Comparison of ENCODE assay signal across 20 cellular contexts in genomic region chr7:132403465-132404110, GRCh38.
DNase-seq lines count a peak whose midpoint lies in the region; ATAC-seq and TF ChIP-seq lines count a peak whose summit lies in the region.
"Had no signal": no experiment of that assay in that cellular context is flagged by ENCODE, and none has a peak within 500 bp of the region (broad histone marks: within the 10 kb centered on the region; RNA-seq: fewer than 3 reads in every experiment).

No MANE protein-coding gene starts in this region.

- H2BK120ac ChIP-seq in mesendoderm (ENCODE audit: low read depth, low read length), result no peak overlapping the region

- no peaks in the 10 kb centered on the region for H3K79me1 ChIP-seq in mesendoderm (ENCODE audit: low read length)

- H2AK5ac ChIP-seq in mesendoderm (ENCODE audit: low read length), result no peak overlapping the region

- H4K5ac ChIP-seq in mesendoderm (ENCODE audit: low read length), result no peak overlapping the region

- no peak overlapping the region for H3K56ac ChIP-seq in mesendoderm (ENCODE audit: low read length)

- H3K23ac ChIP-seq in mesendoderm (ENCODE audit: low read length), result no peak overlapping the region

- CTCF ChIA-PET in SK-N-SH (lab: Yijun Ruan, JAX), result interaction anchor here (0.8 to 3.5 kb wide), 6 partner anchors 10 to 483 kb away, joined by 3 to 22 read pairs (median 4); no protein-coding TSS in a partner anchor

- no peak for TF ChIP-seq RAD21 in SK-N-SH (IDR thresholded peaks at IDR 0.05; ENCODE audit: low read length)

- DNase-seq in heart right ventricle (no peak), Right ventricle myocardium superior (no peak), cerebellar cortex (ENCODE audit: low spot score) (peak; percentile 12), mesendoderm (peak; percentile 25), suprapubic skin (ENCODE audit: low spot score in 2 of 2) (no peak), SK-N-SH (no peak), GM03348 (ENCODE audit: low spot score) (no peak)
- DNase-seq: activated CD4-positive, alpha-beta T cell treated with anti-CD3 and anti-CD28 coated beads, Interleukin-2, amount 50 U/mL, for 1 hour; activated CD8-positive, alpha-beta memory T cell treated with anti-CD3 and anti-CD28 coated beads, Interleukin-2, amount 50 U/mL, for 48 hours; DMS53; glutamatergic neuron; H9; KBM-7; MM.1S; NCI-H526 treated with DMSO at 0.1 percent for 48 hours; stimulated activated naive CD8-positive, alpha-beta T cell treated with anti-CD3 and anti-CD28 coated beads, Interleukin-15, Interleukin-2, amounts not matched to agents 100 U/mL and 50 U/mL, for 24 hours; T1000; trophoblast cell had no signal

- H2BK15ac ChIP-seq in mesendoderm (replicated peaks; ENCODE audit: low read depth), result no peak overlapping the region

- H3K4me2 ChIP-seq in mesendoderm (ENCODE audit: low read length), result no peak overlapping the region
- H3K4me2 ChIP-seq in SK-N-SH, result no peak overlapping the region

- no peaks in the 10 kb centered on the region for H3K27me3 ChIP-seq in heart right ventricle
- H3K27me3 ChIP-seq in mesendoderm (ENCODE audit: insufficient read depth, low read length, poor library complexity), result no peaks in the 10 kb centered on the region
- H3K27me3 ChIP-seq in suprapubic skin, result peaks cover 3% of the 10 kb centered on the region
- H3K27me3 ChIP-seq in SK-N-SH (ENCODE audit: insufficient read depth), result no peaks in the 10 kb centered on the region; the same call in 1 of the 2 replicates

- no peak overlapping the region for H2AFZ ChIP-seq in SK-N-SH (ENCODE audit: low read depth)

- ATAC-seq in heart right ventricle (no peak), Right ventricle myocardium superior (ENCODE audit: poor library complexity) (no peak), GM18861 (IDR thresholded peaks at IDR 0.05; ENCODE audit: unreplicated experiment) (no peak)
- ATAC-seq: stimulated activated naive CD8-positive, alpha-beta T cell treated with anti-CD3 and anti-CD28 coated beads, Interleukin-15, Interleukin-2, amounts not matched to agents 100 U/mL and 50 U/mL, for 24 hours had no signal

- TF ChIP-seq EP300 in suprapubic skin (IDR thresholded peaks at IDR 0.05) (no peak), SK-N-SH (IDR thresholded peaks at IDR 0.05; ENCODE audit: borderline replicate concordance in 1 of 2, low read depth in 1 of 2, low read length in 1 of 2) (no peak)

- WGBS in heart right ventricle, 2 donors, result 50 to 59% methylated on average over 11 of the region's 11 CpGs
- no CpG with 5 or more reads among the region's 11 CpGs for WGBS in mesendoderm (ENCODE audit: extremely low coverage, insufficient coverage, low lambda C conversion rate)
- WGBS in suprapubic skin, result 41% methylated on average over 11 of the region's 11 CpGs
- WGBS in SK-N-SH (ENCODE audit: low lambda C conversion rate), result 69% methylated on average over 11 of the region's 11 CpGs

- no peaks in the 10 kb centered on the region for H3K9me2 ChIP-seq in SK-N-SH

- TF ChIP-seq CTCF in heart right ventricle (IDR thresholded peaks at IDR 0.05) (no peak), suprapubic skin (IDR thresholded peaks at IDR 0.05) (no peak), SK-N-SH (IDR thresholded peaks at IDR 0.05) (no peak)

- TF ChIP-seq POLR2A in suprapubic skin (IDR thresholded peaks at IDR 0.05), result no peak

- H3K79me2 ChIP-seq in mesendoderm (ENCODE audit: control insufficient read depth, insufficient read depth, low read length), result no peaks in the 10 kb centered on the region
- H3K79me2 ChIP-seq in SK-N-SH (ENCODE audit: insufficient read depth), result no peaks in the 10 kb centered on the region

- POLR2A ChIA-PET in SK-N-SH (lab: Yijun Ruan, JAX), result no interaction called here

- peaks cover 8% of the 10 kb centered on the region for H3F3A ChIP-seq in SK-N-SH (replicated peaks; ENCODE audit: insufficient read depth)

- peaks cover 6 to 62% (median 31%) of the 10 kb centered on the region in 9 donors for H3K4me1 ChIP-seq in heart right ventricle
- H3K4me1 ChIP-seq in mesendoderm (ENCODE audit: control insufficient read depth, low read depth, low read length), result peaks cover 2% of the 10 kb centered on the region
- H3K4me1 ChIP-seq in suprapubic skin, result peaks cover 19% of the 10 kb centered on the region
- peaks cover 8 to 36% of the 10 kb centered on the region in 2 experiments; a peak in 3 of 4 replicates for H3K4me1 ChIP-seq in SK-N-SH (ENCODE audit: control insufficient read depth in 1 of 2, insufficient read depth in 2 of 2, low read depth in 1 of 2, low read length in 1 of 2)

- H3K18ac ChIP-seq in mesendoderm (ENCODE audit: low read length), result no peak overlapping the region

- H3K4ac ChIP-seq in mesendoderm (ENCODE audit: low read depth, low read length), result no peak overlapping the region

- H3K36me3 ChIP-seq in heart right ventricle (no peaks in the 10 kb centered on the region), mesendoderm (ENCODE audit: control insufficient read depth, insufficient read depth, low read length) (no peaks in the 10 kb centered on the region), suprapubic skin (no peaks in the 10 kb centered on the region), SK-N-SH (replicated peaks in 1 of 2; ENCODE audit: control insufficient read depth in 1 of 2, insufficient read depth in 2 of 2, low read length in 1 of 2) (no peaks in the 10 kb centered on the region)

- H3K27ac ChIP-seq in heart right ventricle, result peak overlapping the region in 6 of 10 donors; percentile 56 to 75 (median 64)
- H3K27ac ChIP-seq in mesendoderm (ENCODE audit: low read depth, low read length), result no peak overlapping the region
- peak overlapping the region; percentile 69 for H3K27ac ChIP-seq in suprapubic skin
- no peak overlapping the region for H3K27ac ChIP-seq in SK-N-SH (ENCODE audit: low read depth in 2 of 2, low read length in 1 of 2)

- no peaks in the 10 kb centered on the region for H3K9me3 ChIP-seq in heart right ventricle
- no peaks in the 10 kb centered on the region for H3K9me3 ChIP-seq in suprapubic skin
- no peaks in the 10 kb centered on the region for H3K9me3 ChIP-seq in SK-N-SH

- H4K8ac ChIP-seq in mesendoderm (ENCODE audit: low read depth, low read length), result no peak overlapping the region

- H3K4me3 ChIP-seq in heart right ventricle (no peak overlapping the region), mesendoderm (ENCODE audit: low read length) (no peak overlapping the region), suprapubic skin (no peak overlapping the region), SK-N-SH (ENCODE audit: low read depth in 2 of 2, low read length in 1 of 2) (no peak overlapping the region)
- H3K4me3 ChIP-seq: lung had no signal

- 0 out of 2 replicates have a peak, but pooled peaks cover 7% of the 10 kb centered on the region for H4K20me1 ChIP-seq in SK-N-SH (ENCODE audit: insufficient read depth)

- no peak overlapping the region for H3K9ac ChIP-seq in mesendoderm (ENCODE audit: low read length)
- H3K9ac ChIP-seq in SK-N-SH, result no peak overlapping the region

- intact Hi-C loops in heart right ventricle (cut with DNase I) (loop anchor here in 3 of 10 donors (5.0 to 10.0 kb wide), 4 partner anchors 79 to 174 kb away; partner anchors contain the start of gene PLXNA4 (in 2 of the 3)), Right ventricle myocardium superior (cut with DNase I) (no loop called here)

- no peak overlapping the region for H2BK5ac ChIP-seq in mesendoderm (ENCODE audit: low read length)

TF ChIP-seq in SK-N-SH, 30 proteins besides CTCF, POLR2A, EP300 and RAD21:
- TF ChIP-seq IRF3 (IDR thresholded peaks at IDR 0.05; ENCODE audit: low read depth, low read length), result no peak
- no peak for TF ChIP-seq RFX5 (IDR thresholded peaks at IDR 0.05; ENCODE audit: low read length)
- no peak for TF ChIP-seq MEF2A (IDR thresholded peaks at IDR 0.05; ENCODE audit: borderline replicate concordance, low read depth)
- no peak for TF ChIP-seq SIN3A (IDR thresholded peaks at IDR 0.05; ENCODE audit: borderline replicate concordance, low read depth, low read length)
- TF ChIP-seq ELF1 (IDR thresholded peaks at IDR 0.05), result no peak

Comparison
In these comparisons a context has a peak if more than half of its experiments do, and no peak if none do; other contexts are left out.
1. DNase-seq: peak in cerebellar cortex (single experiment) and mesendoderm (single experiment); none in heart right ventricle (0 of 2), Right ventricle myocardium superior (single experiment), suprapubic skin (0 of 2), SK-N-SH (single experiment) and GM03348 (single experiment).
2. H3K27ac ChIP-seq: peak in heart right ventricle (6 of 10) and suprapubic skin (single experiment); none in mesendoderm (single experiment) and SK-N-SH (0 of 2).